In the genomic region with DNA sequence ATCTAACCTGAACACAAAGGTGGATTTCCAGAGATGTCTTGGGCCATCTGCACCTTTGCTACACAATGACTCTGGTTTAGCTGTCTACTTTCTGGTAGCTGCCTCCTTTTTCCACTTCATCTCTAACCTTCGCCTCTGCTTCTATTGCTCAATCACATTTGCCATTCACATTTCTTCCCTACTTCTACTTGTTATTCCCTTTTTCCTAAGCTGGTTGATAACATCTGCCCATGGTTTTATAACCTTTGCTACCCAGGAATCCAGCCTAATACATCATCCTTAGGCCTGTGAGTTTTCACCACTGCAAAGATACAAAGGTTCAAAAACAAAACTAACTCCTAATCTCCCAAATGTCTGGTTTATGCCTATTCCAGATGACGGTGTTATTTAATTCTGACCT, we compare ENCODE assay signal across 20 cellular contexts. TPM values are rescaled to one million over a fixed set of nuclear protein-coding genes. Genes with fewer than 3 reads are reported as not detected.
DNase-seq lines count a peak whose midpoint lies in the region; ATAC-seq and TF ChIP-seq lines count a peak whose summit lies in the region.
"Had no signal": no experiment of that assay in that cellular context is flagged by ENCODE, and none has a peak within 500 bp of the region (broad histone marks: within the 10 kb centered on the region; RNA-seq: fewer than 3 reads in every experiment).

No MANE protein-coding gene starts in this region.

- no peak overlapping the region for H3K14ac ChIP-seq in trophoblast cell (ENCODE audit: low read length)

- H3K23ac ChIP-seq in trophoblast cell (ENCODE audit: low read length): no peak overlapping the region

- no peak overlapping the region for H2BK12ac ChIP-seq in trophoblast cell (ENCODE audit: low read length)

- H3K4me3 Mint-ChIP-seq in activated CD4-positive, alpha-beta T cell treated with anti-CD3 and anti-CD28 coated beads for 36 hours: no peak overlapping the region
- H3K4me3 Mint-ChIP-seq in T-helper 17 cell: no peak overlapping the region
- H3K4me3 Mint-ChIP-seq: GM23338 had no signal

- TF ChIP-seq CTCF in fibroblast of villous mesenchyme (IDR thresholded peaks at IDR 0.05; ENCODE audit: insufficient read depth, low read depth, low read length): no peak
- TF ChIP-seq CTCF in stomach (IDR thresholded peaks at IDR 0.05): no peak

- intact Hi-C loops in activated CD4-positive, alpha-beta T cell treated with anti-CD3 and anti-CD28 coated beads for 36 hours (cut with DNase I, micrococcal nuclease): loop anchor here in 1 of 2 experiments (5.0 kb wide), 1 partner anchor 34 kb away; no protein-coding TSS in a partner anchor
- intact Hi-C loops in stomach (cut with DNase I; ENCODE audit: low total_unique reads): no loop called here

- H2AFZ ChIP-seq in trophoblast cell (ENCODE audit: insufficient read depth, low read length, poor library complexity): no peak overlapping the region
- H2AFZ ChIP-seq: GM23338 had no signal

- H4K8ac ChIP-seq in trophoblast cell (ENCODE audit: low read depth, low read length): no peak overlapping the region

- POLR2A ChIA-PET in activated CD4-positive, alpha-beta T cell treated with anti-CD3 and anti-CD28 coated beads for 36 hours (lab: Charles Lee): interaction anchor here (0.6 kb wide), 1 partner anchor 43 kb away, joined by 4 read pairs; no protein-coding TSS in a partner anchor

- H4K12ac ChIP-seq in trophoblast cell (ENCODE audit: low read depth, low read length): no peak overlapping the region

- DNase-seq in activated CD4-positive, alpha-beta T cell treated with anti-CD3 and anti-CD28 coated beads for 36 hours: no peak
- no peak for DNase-seq in activated CD4-positive, alpha-beta T cell treated with anti-CD3 and anti-CD28 coated beads for 4 hours
- DNase-seq in T-helper 17 cell (no peak), fibroblast of villous mesenchyme (ENCODE audit: low read depth) (peak; percentile 77), trophoblast cell (peak in 1 of 2 donors; percentile 50), A172 (ENCODE audit: low spot score) (no peak), stomach (no peak)
- DNase-seq: C1 segment of cervical spinal cord, DND-41, NCI-H1417, NCI-H187 treated with DMSO at 0.1 percent for 48 hours, NCI-H2171, NCI-H446 treated with DMSO at 0.1 percent for 48 hours, NCI-H748 treated with DMSO at 0.1 percent for 48 hours, PC-3 had no signal

- H3K36me3 Mint-ChIP-seq in activated CD4-positive, alpha-beta T cell treated with anti-CD3 and anti-CD28 coated beads for 36 hours (ENCODE audit: low read depth): peaks cover 12% of the 10 kb centered on the region
- peaks cover 4% of the 10 kb centered on the region for H3K36me3 Mint-ChIP-seq in T-helper 17 cell (ENCODE audit: low read depth)

- no peak for ATAC-seq in activated CD4-positive, alpha-beta T cell treated with anti-CD3 and anti-CD28 coated beads for 36 hours
- no peak for ATAC-seq in T-helper 17 cell
- no peak for ATAC-seq in GM18858 (IDR thresholded peaks at IDR 0.05; ENCODE audit: unreplicated experiment)
- ATAC-seq: PC-3 had no signal

- CTCF ChIA-PET in activated CD4-positive, alpha-beta T cell treated with anti-CD3 and anti-CD28 coated beads for 36 hours (lab: Charles Lee): interaction anchor here (0.6 to 1.4 kb wide), 8 partner anchors 11 to 778 kb away, joined by 3 to 7 read pairs (median 4); no protein-coding TSS in a partner anchor

- H3K27me3 Mint-ChIP-seq in activated CD4-positive, alpha-beta T cell treated with anti-CD3 and anti-CD28 coated beads for 36 hours: no peaks in the 10 kb centered on the region
- no peaks in the 10 kb centered on the region for H3K27me3 Mint-ChIP-seq in T-helper 17 cell
- H3K27me3 Mint-ChIP-seq: IgD-negative memory B cell had no signal

- H2BK120ac ChIP-seq in trophoblast cell (ENCODE audit: insufficient read depth, low read length, poor library complexity): no peak overlapping the region

- H3K9me3 ChIP-seq in T-helper 17 cell (ENCODE audit: control insufficient read depth, low read length, poor library complexity, severe bottlenecking) (no peaks in the 10 kb centered on the region), trophoblast cell (ENCODE audit: insufficient read depth, low read depth, low read length) (no peaks in the 10 kb centered on the region), stomach (no peaks in the 10 kb centered on the region)
- H3K9me3 ChIP-seq: SJSA1 had no signal

- TF ChIP-seq POLR2A in stomach (IDR thresholded peaks at IDR 0.05): no peak

- peak overlapping the region; percentile 24 for H3K27ac Mint-ChIP-seq in activated CD4-positive, alpha-beta T cell treated with anti-CD3 and anti-CD28 coated beads for 36 hours
- H3K27ac Mint-ChIP-seq in T-helper 17 cell: peak overlapping the region; percentile 69
- H3K27ac Mint-ChIP-seq: GM23338, IgD-negative memory B cell had no signal

- H3K4me2 ChIP-seq in trophoblast cell (ENCODE audit: low read length): no peak overlapping the region
- H3K4me2 ChIP-seq: GM23338 had no signal

- no peak overlapping the region for H3K4me3 ChIP-seq in fibroblast of villous mesenchyme (ENCODE audit: low read depth, low read length)
- H3K4me3 ChIP-seq in trophoblast cell (ENCODE audit: low read depth, low read length): no peak overlapping the region
- H3K4me3 ChIP-seq in stomach: no peak overlapping the region
- H3K4me3 ChIP-seq: GM23338, SJSA1 had no signal

- no peaks in the 10 kb centered on the region for H3K27me3 ChIP-seq in trophoblast cell (ENCODE audit: insufficient read depth, low read length)
- no peaks in the 10 kb centered on the region for H3K27me3 ChIP-seq in stomach
- H3K27me3 ChIP-seq: SJSA1 had no signal

- no peak overlapping the region for H2BK5ac ChIP-seq in trophoblast cell (ENCODE audit: low read depth, low read length, poor library complexity)

- H3K4me1 ChIP-seq in trophoblast cell (ENCODE audit: control insufficient read depth in 1 of 2, insufficient read depth in 2 of 2, low read length in 2 of 2): peaks cover 2 to 5% of the 10 kb centered on the region in 2 experiments
- peaks cover 0 to 63% (median 16%) of the 10 kb centered on the region in 4 donors for H3K4me1 ChIP-seq in stomach
- H3K4me1 ChIP-seq: SJSA1 had no signal

- no peak for TF ChIP-seq EP300 in stomach (IDR thresholded peaks at IDR 0.05)

- H4K91ac ChIP-seq in trophoblast cell (ENCODE audit: low read depth, low read length): no peak overlapping the region

- H3K18ac ChIP-seq in trophoblast cell (ENCODE audit: low read length): no peak overlapping the region

- peaks cover 2% of the 10 kb centered on the region for H3K79me2 ChIP-seq in trophoblast cell (ENCODE audit: control insufficient read depth, insufficient read depth, low read length, poor library complexity)

- H3K9me3 Mint-ChIP-seq in activated CD4-positive, alpha-beta T cell treated with anti-CD3 and anti-CD28 coated beads for 36 hours (ENCODE audit: low read depth): no peaks in the 10 kb centered on the region
- H3K9me3 Mint-ChIP-seq: GM23338, IgD-negative memory B cell had no signal

- no peak overlapping the region for H3K9ac ChIP-seq in trophoblast cell (ENCODE audit: low read length)

- WGBS in trophoblast cell (ENCODE audit: extremely low coverage, insufficient coverage, insufficient read length): no CpG with 5 or more reads among the region's 2 CpGs
- 79 to 96% (median 84%) methylated on average over 2 of the region's 2 CpGs for WGBS in stomach, 5 donors

- no peak overlapping the region for H2AK5ac ChIP-seq in trophoblast cell (ENCODE audit: low read length)

- H3K79me1 ChIP-seq in trophoblast cell (ENCODE audit: low read length): no peaks in the 10 kb centered on the region

- no peak overlapping the region for H3K4ac ChIP-seq in trophoblast cell (ENCODE audit: low read depth, low read length)

- H3K4me1 Mint-ChIP-seq in activated CD4-positive, alpha-beta T cell treated with anti-CD3 and anti-CD28 coated beads for 36 hours: peaks cover 55% of the 10 kb centered on the region
- H3K4me1 Mint-ChIP-seq in T-helper 17 cell: peaks cover 46% of the 10 kb centered on the region

- H3K36me3 ChIP-seq in trophoblast cell (ENCODE audit: control insufficient read depth in 1 of 2, insufficient read depth in 2 of 2, low read length in 2 of 2) (peaks cover 0 to 4% of the 10 kb centered on the region in 2 experiments), stomach (peaks cover 0 to 9% (median 5%) of the 10 kb centered on the region in 4 donors)
- H3K36me3 ChIP-seq: SJSA1 had no signal

- H3K27ac ChIP-seq in trophoblast cell (ENCODE audit: low read depth, low read length): peak overlapping the region; percentile 20
- H3K27ac ChIP-seq in stomach: no peak overlapping the region
- H3K27ac ChIP-seq: RWPE1, SJSA1 had no signal

RNA-seq across cellular contexts. Expression of a gene that starts 13.2 kb away (rescaled TPM):
- total RNA-seq in activated CD4-positive, alpha-beta T cell treated with anti-CD3 and anti-CD28 coated beads for 36 hours: 10 to 100 TPM; 29.5 to 48.2 TPM
- 10 to 100 TPM; 44.6 to 60.7 TPM for total RNA-seq in T-helper 17 cell
- total RNA-seq in fibroblast of villous mesenchyme: 8.7 and 9.5 TPM in 2 replicates
- 56.6 and 57.3 TPM in 2 replicates for polyA plus RNA-seq in trophoblast cell (2013)
- total RNA-seq in A172 (2014; rRNA removed; shearing (Covaris generic)): 4.3 and 4.5 TPM in 2 replicates
- total RNA-seq in stomach: 10 to 100 TPM; 13.9 to 63.4 (median 23.5) TPM
- 10 to 100 TPM in 1 of 3 donors, 1 to 10 TPM in 2; 5.0 to 13.4 (median 7.6) TPM for polyA plus RNA-seq in stomach
